9 cellular contexts compared by ENCODE assay signal in the genomic region with DNA sequence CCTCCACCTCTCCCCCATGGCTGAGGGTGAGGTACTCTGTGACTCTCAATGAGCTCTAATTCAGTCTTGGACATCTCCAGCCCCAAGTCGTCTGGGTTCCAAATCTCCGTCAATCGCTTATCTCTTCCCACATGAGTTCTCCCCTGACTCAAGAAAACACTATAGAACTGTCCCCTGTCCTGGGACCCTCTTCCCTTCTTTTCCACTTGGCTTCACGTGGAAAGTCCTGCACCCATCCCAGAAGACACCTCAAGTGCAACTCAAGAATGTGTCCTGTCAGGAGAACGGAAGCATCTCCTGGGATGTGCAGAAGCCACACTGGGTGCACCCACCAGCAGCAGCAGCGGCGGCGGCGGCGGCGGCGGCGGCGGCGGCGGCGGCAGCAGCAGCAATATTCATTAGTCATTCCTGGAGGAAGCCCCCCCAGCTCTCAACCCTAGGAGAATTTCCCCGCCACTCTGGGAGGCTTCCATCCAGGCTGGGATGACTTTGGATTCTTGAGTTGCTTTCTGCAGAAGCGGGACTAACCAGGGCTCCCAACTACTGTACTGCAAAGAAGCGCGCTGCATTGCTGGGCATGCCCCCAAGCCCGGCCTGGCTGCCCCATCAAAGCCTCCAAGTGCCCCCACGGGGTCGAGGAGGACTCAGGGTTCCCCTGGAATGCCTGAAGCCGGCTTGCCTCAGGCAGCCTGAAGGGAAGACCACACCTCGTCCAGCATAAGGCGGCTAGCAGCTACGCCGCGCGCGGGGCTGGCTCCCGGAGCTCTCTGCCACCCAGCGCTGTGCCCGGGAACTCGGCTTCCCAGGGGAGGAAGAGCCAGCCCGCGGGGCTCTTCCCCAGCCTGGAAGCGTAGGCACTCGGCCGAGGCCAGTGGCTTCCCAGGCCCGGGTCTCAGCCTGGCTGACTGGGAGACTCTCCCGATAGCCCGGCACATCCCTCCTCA. TPM values are rescaled to one million over a fixed set of nuclear protein-coding genes. Genes with fewer than 3 reads are reported as not detected.
DNase-seq lines count a peak whose midpoint lies in the region; ATAC-seq, FAIRE-seq and TF ChIP-seq lines count a peak whose summit lies in the region.
"Had no signal": no experiment of that assay in that cellular context is flagged by ENCODE, and none has a peak within 500 bp of the region (broad histone marks: within the 10 kb centered on the region; RNA-seq: fewer than 3 reads in every experiment).

No MANE protein-coding gene starts in this region.

- peaks cover 38 to 42% of the 10 kb centered on the region in 2 donors for H3K27me3 ChIP-seq in stomach smooth muscle (ENCODE audit: control insufficient read depth in 1 of 2, insufficient read depth in 2 of 2, low read length in 2 of 2)

- TF ChIP-seq CTCF in kidney (IDR thresholded peaks at IDR 0.05; ENCODE audit: borderline replicate concordance, extremely low read depth, insufficient read depth): no peak

- POLR2A ChIA-PET in HEK293T (lab: Yijun Ruan, JAX): interaction anchor here (2.3 kb wide), 1 partner anchor 12 kb away, joined by 7 read pairs; no protein-coding TSS in a partner anchor

- ATAC-seq in GM19023 (IDR thresholded peaks at IDR 0.05; ENCODE audit: unreplicated experiment): no peak

- FAIRE-seq in kidney (lab: Jason Lieb, UNC): no peak
- FAIRE-seq: colon had no signal

- H3K9ac ChIP-seq in kidney (ENCODE audit: low read length in 2 of 2) (no peak overlapping the region), stomach smooth muscle (ENCODE audit: low read length in 2 of 2) (no peak overlapping the region)

- H3K4me3 ChIP-seq in kidney (ENCODE audit: low read length in 2 of 2) (no peak overlapping the region), stomach smooth muscle (ENCODE audit: low read length in 2 of 2) (peak overlapping the region; percentile 16 to 67)

- H3K36me3 ChIP-seq in kidney (ENCODE audit: control insufficient read depth in 1 of 2, insufficient read depth in 2 of 2, low read length in 2 of 2) (no peaks in the 10 kb centered on the region), stomach smooth muscle (ENCODE audit: control insufficient read depth in 2 of 2, insufficient read depth in 2 of 2, low read length in 2 of 2) (no peaks in the 10 kb centered on the region)

- CTCF ChIA-PET in HEK293T (lab: Yijun Ruan, JAX): interaction anchor here (1.0 to 4.4 kb wide), 3 partner anchors 11 to 138 kb away, joined by 3 to 26 read pairs (median 15); no protein-coding TSS in a partner anchor

- no peaks in the 10 kb centered on the region for H3K9me3 ChIP-seq in kidney (ENCODE audit: control insufficient read depth in 1 of 2, low read length in 2 of 2)
- H3K9me3 ChIP-seq in stomach smooth muscle (ENCODE audit: control insufficient read depth in 2 of 2, low read length in 2 of 2): no peaks in the 10 kb centered on the region

- H3K4me1 ChIP-seq in kidney (ENCODE audit: control insufficient read depth in 1 of 2, insufficient read depth in 1 of 2, low read depth in 1 of 2, low read length in 2 of 2): peaks cover 0 to 8% of the 10 kb centered on the region in 2 donors
- peaks cover 14% of the 10 kb centered on the region for H3K4me1 ChIP-seq in stomach smooth muscle (ENCODE audit: control insufficient read depth, insufficient read depth, low read length)

- peak; percentile 31 for DNase-seq in HEK293T (ENCODE audit: extremely low spot score)
- peak; percentile 22 for DNase-seq in astrocyte of the hippocampus (ENCODE audit: low read depth, low spot score)
- peak; percentile 72 for DNase-seq in kidney
- DNase-seq in pons (ENCODE audit: low spot score): no peak
- no peak for DNase-seq in stimulated activated CD4-positive, alpha-beta T cell treated with anti-CD3 and anti-CD28 coated beads, Interleukin-15, amount 100 ng/mL, for 24 hours
- DNase-seq: activated CD4-positive, alpha-beta T cell treated with anti-CD3 and anti-CD28 coated beads for 1 hour had no signal

- intact Hi-C loops in kidney (cut with DNase I): no loop called here

- no peak overlapping the region for H3K27ac ChIP-seq in kidney (ENCODE audit: low read depth in 2 of 2, low read length in 2 of 2)
- no peak overlapping the region for H3K27ac ChIP-seq in stomach smooth muscle (ENCODE audit: low read length)

TF ChIP-seq in HEK293T, 16 proteins besides CTCF, POLR2A, EP300 and RAD21:
- TF ChIP-seq ELF4 (IDR thresholded peaks at IDR 0.05): no peak
- TF ChIP-seq L3MBTL2 (conservative IDR thresholded peaks at IDR 0.05): no peak
- TF ChIP-seq HDGF (IDR thresholded peaks at IDR 0.05; ENCODE audit: borderline replicate concordance): no peak
- TF ChIP-seq FOXA1 (IDR thresholded peaks at IDR 0.05): no peak
- no peak for TF ChIP-seq FOXM1 (IDR thresholded peaks at IDR 0.05; ENCODE audit: borderline replicate concordance)
- no peak for TF ChIP-seq ARNT (IDR thresholded peaks at IDR 0.05)
- no peak for TF ChIP-seq NFRKB (IDR thresholded peaks at IDR 0.05)
- TF ChIP-seq TARDBP (IDR thresholded peaks at IDR 0.05): no peak
- no peak for TF ChIP-seq LEF1 (IDR thresholded peaks at IDR 0.05; ENCODE audit: borderline replicate concordance)
- TF ChIP-seq SP1 (IDR thresholded peaks at IDR 0.05): no peak
- TF ChIP-seq FOXK2 (IDR thresholded peaks at IDR 0.05): no peak

RNA-seq across cellular contexts. Expression of a gene that starts 1.0 kb away (rescaled TPM):
- total RNA-seq in kidney: 6.1 TPM
- polyA plus RNA-seq in kidney (ENCODE audit: insufficient read depth, low read depth, low replicate concordance): 7.2 TPM

Comparison
In these comparisons a context has a peak if more than half of its experiments do, and no peak if none do; other contexts are left out.
1. DNase-seq: peak in HEK293T (single experiment), astrocyte of the hippocampus (single experiment) and kidney (single experiment); none in pons (single experiment) and stimulated activated CD4-positive, alpha-beta T cell treated with anti-CD3 and anti-CD28 coated beads, Interleukin-15, amount 100 ng/mL, for 24 hours (single experiment).
2. H3K4me3 ChIP-seq: peak in stomach smooth muscle (2 of 2); none in kidney (0 of 2).